1 cellular context compared by ENCODE assay signal in genomic region chr11:64845736-64846129, GRCh38. TPM values are rescaled to one million over a fixed set of nuclear protein-coding genes. Genes with fewer than 3 reads are reported as not detected.
"Had no signal": no experiment of that assay in that cellular context is flagged by ENCODE, and none has a peak within 500 bp of the region (broad histone marks: within the 10 kb centered on the region; RNA-seq: fewer than 3 reads in every experiment).

No MANE protein-coding gene starts in this region.

RNA-seq across cellular contexts. Expression of gene CDC42BPG, which starts 1.3 kb away (rescaled TPM):
- total RNA-seq: ascending aorta had no signal
